Comparison of ENCODE assay signal across 22 cellular contexts in genomic region chr1:110915804-110916203, GRCh38. TPM values are rescaled to one million over a fixed set of nuclear protein-coding genes. Genes with fewer than 3 reads are reported as not detected.
"Had no signal": no experiment of that assay in that cellular context is flagged by ENCODE, and none has a peak within 500 bp of the region (broad histone marks: within the 10 kb centered on the region; RNA-seq: fewer than 3 reads in every experiment).

No MANE protein-coding gene starts in this region.

- H3K36me3 ChIP-seq: left ventricle myocardium inferior, neutrophil, right lobe of liver, tibial nerve had no signal

- H3K4me1 ChIP-seq: left ventricle myocardium inferior, psoas muscle, right lobe of liver, tibial nerve had no signal

- FAIRE-seq: kidney had no signal

- H3K27me3 ChIP-seq: dorsolateral prefrontal cortex, hepatocyte, neutrophil, right lobe of liver, tibial nerve had no signal

- H3K27ac Mint-ChIP-seq: naive B cell; stimulated activated memory B cell treated with anti-CD40 and anti-IgM and Interleukin-4, amounts not matched to agents 10 μg/mL and 1 μg/mL and 100 μg/mL, for 72 hours had no signal

- H3K27ac ChIP-seq: dorsolateral prefrontal cortex, hepatocyte, left ventricle myocardium inferior, neutrophil, psoas muscle, right lobe of liver, tibial nerve had no signal

- H3K79me2 ChIP-seq: hepatocyte had no signal

- H3K27me3 Mint-ChIP-seq: stimulated activated memory B cell treated with anti-CD40 and anti-IgM and Interleukin-4, amounts not matched to agents 10 μg/mL and 1 μg/mL and 100 μg/mL, for 72 hours; stimulated activated naive CD8-positive, alpha-beta T cell treated with anti-CD3 and anti-CD28 coated beads, Interleukin-15, Interleukin-2, amounts not matched to agents 100 ng/mL and 50 ng/mL, for 24 hours had no signal

- H3K4me3 Mint-ChIP-seq: naive B cell; stimulated activated memory B cell treated with anti-CD40 and anti-IgM and Interleukin-4, amounts not matched to agents 10 μg/mL and 1 μg/mL and 100 μg/mL, for 72 hours had no signal

- H3K4me3 ChIP-seq: dorsolateral prefrontal cortex, hepatocyte, left ventricle myocardium inferior, lung, psoas muscle, right lobe of liver, tibial nerve had no signal

- H3K9me3 ChIP-seq: neutrophil, psoas muscle, right lobe of liver had no signal

- ATAC-seq: left cardiac atrium; psoas muscle; right lobe of liver; stimulated activated memory B cell treated with anti-CD40 and anti-IgM and Interleukin-4, amounts not matched to agents 10 μg/mL and 1 μg/mL and 100 μg/mL, for 72 hours had no signal

- DNase-seq: cortex of kidney; dorsolateral prefrontal cortex; effector CD8-positive, alpha-beta T cell; head of caudate nucleus; kidney; left cardiac atrium; left ventricle myocardium inferior; mesenchymal stem cell; midbrain; naive B cell; psoas muscle; retina; right lobe of liver; stimulated activated CD4-positive, alpha-beta T cell treated with anti-CD3 and anti-CD28 coated beads, Interleukin-4, amount 100 ng/mL, for 1 hour; stimulated activated CD8-positive, alpha-beta memory T cell treated with anti-CD3 and anti-CD28 coated beads, Interleukin-4, amount 100 ng/mL, for 48 hours had no signal

RNA-seq across cellular contexts. Expression of gene CD53, which starts 42.9 kb away (rescaled TPM):
- polyA plus RNA-seq: neural cell had no signal
